Comparison of ENCODE assay signal across 7 cellular contexts in genomic region chr22:23522642-23523251, GRCh38. TPM values are rescaled to one million over a fixed set of nuclear protein-coding genes. Genes with fewer than 3 reads are reported as not detected.
DNase-seq lines count a peak whose midpoint lies in the region; ATAC-seq and TF ChIP-seq lines count a peak whose summit lies in the region.

No MANE protein-coding gene starts in this region.

- no peaks in the 10 kb centered on the region for H3K9me2 ChIP-seq in PC-9 (ENCODE audit: insufficient read depth)

- no peaks in the 10 kb centered on the region for H3F3A ChIP-seq in PC-9 (ENCODE audit: insufficient read depth, low read depth)

- H3K9ac ChIP-seq in HUES64 (ENCODE audit: low read depth, low read length) (no peak overlapping the region; the same call in 1 of the 2 replicates), iPS-20b (ENCODE audit: low read depth, low read length) (peak overlapping the region; percentile 56; the same call in 1 of the 2 replicates)

- H3K79me2 ChIP-seq in PC-9 (ENCODE audit: low read depth), result no peaks in the 10 kb centered on the region

- H3K36me3 Mint-ChIP-seq in activated CD4-positive, alpha-beta T cell treated with anti-CD3 and anti-CD28 coated beads, Interleukin-2, amount 10 ng/mL, durations not matched to agents 7 days and 5 days (ENCODE audit: low read depth), result no peaks in the 10 kb centered on the region

- peaks cover 18% of the 10 kb centered on the region; the same call in 1 of the 2 replicates for H3K4me1 ChIP-seq in HUES64 (ENCODE audit: insufficient read depth, low read length)
- peaks cover 12 to 17% of the 10 kb centered on the region in 2 donors for H3K4me1 ChIP-seq in ascending aorta
- H3K4me1 ChIP-seq in iPS-20b (ENCODE audit: insufficient read depth, low read length), result peaks cover 9% of the 10 kb centered on the region; the same call in 1 of the 2 replicates
- no peaks in the 10 kb centered on the region for H3K4me1 ChIP-seq in PC-9 (replicated peaks; ENCODE audit: insufficient read depth)

- H3K9me3 Mint-ChIP-seq in activated CD4-positive, alpha-beta T cell treated with anti-CD3 and anti-CD28 coated beads, Interleukin-2, amount 10 ng/mL, durations not matched to agents 7 days and 5 days, result no peaks in the 10 kb centered on the region

- no peak overlapping the region for H3K4me3 Mint-ChIP-seq in activated CD4-positive, alpha-beta T cell treated with anti-CD3 and anti-CD28 coated beads, Interleukin-2, amount 10 ng/mL, durations not matched to agents 7 days and 5 days

- no peak overlapping the region for H3K4me2 ChIP-seq in PC-9

- no peaks in the 10 kb centered on the region for H3K9me3 ChIP-seq in HUES64 (ENCODE audit: insufficient read depth, low read depth, low read length)
- H3K9me3 ChIP-seq in ascending aorta, result no peaks in the 10 kb centered on the region
- H3K9me3 ChIP-seq in iPS-20b (ENCODE audit: insufficient read depth, low read depth, low read length), result no peaks in the 10 kb centered on the region
- H3K9me3 ChIP-seq in PC-9 (ENCODE audit: insufficient read depth, low read depth), result no peaks in the 10 kb centered on the region

- POLR2A ChIA-PET in activated CD4-positive, alpha-beta T cell treated with anti-CD3 and anti-CD28 coated beads, Interleukin-2, amount 10 ng/mL, durations not matched to agents 7 days and 5 days (lab: Charles Lee), result no interaction called here
- POLR2A ChIA-PET in PC-9 (lab: Charles Lee; ENCODE audit: unreplicated experiment), result no interaction called here

- H3K27ac Mint-ChIP-seq in activated CD4-positive, alpha-beta T cell treated with anti-CD3 and anti-CD28 coated beads, Interleukin-2, amount 10 ng/mL, durations not matched to agents 7 days and 5 days, result no peak overlapping the region

- peaks cover 20% of the 10 kb centered on the region for H3K27me3 Mint-ChIP-seq in activated CD4-positive, alpha-beta T cell treated with anti-CD3 and anti-CD28 coated beads, Interleukin-2, amount 10 ng/mL, durations not matched to agents 7 days and 5 days

- H3K27me3 ChIP-seq in HUES64 (ENCODE audit: insufficient read depth, low read length) (peaks cover 49% of the 10 kb centered on the region), ascending aorta (no peaks in the 10 kb centered on the region), iPS-20b (ENCODE audit: insufficient read depth, low read length) (peaks cover 61% of the 10 kb centered on the region), PC-9 (ENCODE audit: insufficient read depth, low read depth) (peaks cover 84% of the 10 kb centered on the region)

- ATAC-seq in GM19455 (IDR thresholded peaks at IDR 0.05; ENCODE audit: unreplicated experiment), result no peak

- H2AFZ ChIP-seq in PC-9, result no peak overlapping the region

- H3K4me3 ChIP-seq in HUES64 (ENCODE audit: low read length), result peak overlapping the region; percentile 56
- peak overlapping the region; percentile 40 to 64 for H3K4me3 ChIP-seq in ascending aorta
- peak overlapping the region; percentile 60; the same call in 1 of the 2 replicates for H3K4me3 ChIP-seq in iPS-20b (ENCODE audit: low read length)
- H3K4me3 ChIP-seq in PC-9, result no peak overlapping the region

- no peak for TF ChIP-seq CTCF in ascending aorta (IDR thresholded peaks at IDR 0.05)
- TF ChIP-seq CTCF in PC-9 (conservative IDR thresholded peaks at IDR 0.05), result no peak

- DNase-seq in ascending aorta (ENCODE audit: low spot score in 2 of 2), result peak in 1 of 2 donors; percentile 72
- DNase-seq in activated CD4-positive, alpha-beta T cell treated with anti-CD3 and anti-CD28 coated beads, Interleukin-2, amount 10 ng/mL, durations not matched to agents 7 days and 5 days, result no peak
- DNase-seq in PC-9, result no peak

- no peaks in the 10 kb centered on the region for H3K36me3 ChIP-seq in HUES64 (ENCODE audit: insufficient read depth, low read length)
- no peaks in the 10 kb centered on the region for H3K36me3 ChIP-seq in ascending aorta
- no peaks in the 10 kb centered on the region for H3K36me3 ChIP-seq in iPS-20b (ENCODE audit: insufficient read depth, low read depth, low read length)
- no peaks in the 10 kb centered on the region for H3K36me3 ChIP-seq in PC-9 (ENCODE audit: low read depth)

- H4K20me1 ChIP-seq in PC-9 (ENCODE audit: insufficient read depth), result no peaks in the 10 kb centered on the region

- 8% methylated on average over 37 of the region's 37 CpGs for WGBS in HUES64

- BruUV-seq in PC-9 (replicated peaks; lab: Mats Ljungman, UMichigan), result no TSS peak

- H3K27ac ChIP-seq in HUES64 (ENCODE audit: low read depth, low read length) (peak overlapping the region; percentile 33; the same call in 1 of the 2 replicates), ascending aorta (peak overlapping the region; percentile 91 to 96), iPS-20b (ENCODE audit: low read length) (no peak overlapping the region), temporal lobe (ENCODE audit: low read depth, low read length) (peak overlapping the region; percentile 65), PC-9 (no peak overlapping the region)

- H3K4me1 Mint-ChIP-seq in activated CD4-positive, alpha-beta T cell treated with anti-CD3 and anti-CD28 coated beads, Interleukin-2, amount 10 ng/mL, durations not matched to agents 7 days and 5 days, result peaks cover 4% of the 10 kb centered on the region

- CTCF ChIA-PET in activated CD4-positive, alpha-beta T cell treated with anti-CD3 and anti-CD28 coated beads, Interleukin-2, amount 10 ng/mL, durations not matched to agents 7 days and 5 days (lab: Charles Lee), result no interaction called here
- CTCF ChIA-PET in PC-9 (lab: Charles Lee), result interaction anchor here (0.6 kb wide), 1 partner anchor 560 kb away, joined by 3 read pairs; no protein-coding TSS in a partner anchor

- intact Hi-C loops in ascending aorta (cut with DNase I) (loop anchor here (2.0 to 10.0 kb wide), 3 partner anchors 238 to 378 kb away; partner anchors contain the start of gene RAB36), PC-9 (cut with micrococcal nuclease; ENCODE audit: unreplicated experiment) (no loop called here)

RNA-seq across cellular contexts. Expression of gene IGLL1, which starts 57.3 kb away (rescaled TPM):
- polyA plus RNA-seq in HUES64 (2013, experiment 1 of 2), result not detected
- polyA plus RNA-seq in HUES64 (2013, experiment 2 of 2), result not detected
- total RNA-seq in ascending aorta (not detected), temporal lobe (not detected), PC-9 (2021) (not detected in 2 replicates)
- not detected for total RNA-seq in activated CD4-positive, alpha-beta T cell treated with anti-CD3 and anti-CD28 coated beads, Interleukin-2, amount 10 ng/mL, durations not matched to agents 7 days and 5 days

Comparison
In these comparisons a context has a peak if more than half of its experiments do, and no peak if none do; other contexts are left out.
1. H3K27ac ChIP-seq: peak in HUES64 (single experiment), ascending aorta (2 of 2) and temporal lobe (single experiment); none in iPS-20b (single experiment) and PC-9 (single experiment).